ENCODE assay signal across 12 cellular contexts in genomic region chr10:58515296-58515956, GRCh38. TPM values are rescaled to one million over a fixed set of nuclear protein-coding genes. Genes with fewer than 3 reads are reported as not detected.
DNase-seq lines count a peak whose midpoint lies in the region; ATAC-seq and TF ChIP-seq lines count a peak whose summit lies in the region.
"Had no signal": no experiment of that assay in that cellular context is flagged by ENCODE, and none has a peak within 500 bp of the region (broad histone marks: within the 10 kb centered on the region; RNA-seq: fewer than 3 reads in every experiment).

No MANE protein-coding gene starts in this region.

- peak overlapping the region; percentile 93 for H3K9ac ChIP-seq in adipocyte (ENCODE audit: low read length)

- H3K4me1 ChIP-seq in adipocyte (ENCODE audit: control insufficient read depth, insufficient read depth, low read length) (peaks cover 42% of the 10 kb centered on the region), gastroesophageal sphincter (peaks cover 0 to 50% (median 3%) of the 10 kb centered on the region in 3 donors), esophagus squamous epithelium (peaks cover 0 to 22% (median 18%) of the 10 kb centered on the region in 3 donors)
- H3K4me1 ChIP-seq: prostate gland had no signal

- H3K36me3 ChIP-seq in adipocyte (ENCODE audit: control insufficient read depth, insufficient read depth, low read length, severe bottlenecking) (no peaks in the 10 kb centered on the region), gastroesophageal sphincter (no peaks in the 10 kb centered on the region), esophagus squamous epithelium (no peaks in the 10 kb centered on the region)
- H3K36me3 ChIP-seq: prostate gland had no signal

- H3K27ac ChIP-seq in gastroesophageal sphincter, result no peak overlapping the region
- H3K27ac ChIP-seq in skin epidermis, result peak overlapping the region in 2 of 21 experiments; percentile 29 to 89
- H3K27ac ChIP-seq in esophagus squamous epithelium, result no peak overlapping the region
- H3K27ac ChIP-seq: prostate gland, SJSA1 had no signal

- H3K27me3 Mint-ChIP-seq in Calu3 (ENCODE audit: unreplicated experiment), result no peaks in the 10 kb centered on the region
- peaks cover 38% of the 10 kb centered on the region for H3K27me3 Mint-ChIP-seq in activated naive CD8-positive, alpha-beta T cell treated with anti-CD3 and anti-CD28 coated beads for 36 hours

- BruUV-seq in Calu3 (replicated peaks; lab: Mats Ljungman, UMichigan), result no TSS peak

- DNase-seq in Calu3 (no peak), adipocyte (ENCODE audit: low read depth) (no peak), NAMALWA (ENCODE audit: low spot score) (no peak), esophagus squamous epithelium (lab: John Stamatoyannopoulos, UW) (no peak)
- DNase-seq in activated naive CD8-positive, alpha-beta T cell treated with anti-CD3 and anti-CD28 coated beads for 36 hours, result no peak
- DNase-seq: activated naive CD4-positive, alpha-beta T cell treated with anti-CD3 and anti-CD28 coated beads, Interleukin-2, amount 50 U/mL, for 16 hours; CD8-positive, alpha-beta memory T cell had no signal

- peaks cover 62% of the 10 kb centered on the region for H3K36me3 Mint-ChIP-seq in Calu3 (ENCODE audit: insufficient read depth, unreplicated experiment)
- H3K36me3 Mint-ChIP-seq in activated naive CD8-positive, alpha-beta T cell treated with anti-CD3 and anti-CD28 coated beads for 36 hours, result no peaks in the 10 kb centered on the region
- H3K36me3 Mint-ChIP-seq: CD8-positive, alpha-beta memory T cell had no signal

- WGBS in gastroesophageal sphincter (ENCODE audit: low coverage in 1 of 2), 2 donors, result 73 to 84% methylated on average over 4 of the region's 4 CpGs
- WGBS in esophagus squamous epithelium, 2 donors, result 83 to 93% methylated on average over 4 of the region's 4 CpGs

- H3K9me3 Mint-ChIP-seq in Calu3 (ENCODE audit: low read depth, unreplicated experiment), result no peaks in the 10 kb centered on the region
- no peaks in the 10 kb centered on the region for H3K9me3 Mint-ChIP-seq in activated naive CD8-positive, alpha-beta T cell treated with anti-CD3 and anti-CD28 coated beads for 36 hours

- H3K4me3 Mint-ChIP-seq in Calu3 (ENCODE audit: low read depth, unreplicated experiment), result peak overlapping the region; percentile 77
- no peak overlapping the region for H3K4me3 Mint-ChIP-seq in activated naive CD8-positive, alpha-beta T cell treated with anti-CD3 and anti-CD28 coated beads for 36 hours

- H3K27me3 ChIP-seq in adipocyte (replicated peaks; ENCODE audit: control insufficient read depth, insufficient read depth, low read length) (no peaks in the 10 kb centered on the region), gastroesophageal sphincter (no peaks in the 10 kb centered on the region), esophagus squamous epithelium (peaks cover 0 to 50% (median 0%) of the 10 kb centered on the region in 4 donors)
- H3K27me3 ChIP-seq: SJSA1 had no signal

- TF ChIP-seq CTCF in Calu3 (IDR thresholded peaks at IDR 0.05; ENCODE audit: unreplicated experiment), result no peak
- no peak for TF ChIP-seq CTCF in gastroesophageal sphincter (IDR thresholded peaks at IDR 0.05)
- no peak for TF ChIP-seq CTCF in esophagus squamous epithelium (IDR thresholded peaks at IDR 0.05)

- H3K4me1 Mint-ChIP-seq in Calu3 (ENCODE audit: low read depth, unreplicated experiment), result peaks cover 50% of the 10 kb centered on the region
- H3K4me1 Mint-ChIP-seq in activated naive CD8-positive, alpha-beta T cell treated with anti-CD3 and anti-CD28 coated beads for 36 hours, result peaks cover 6% of the 10 kb centered on the region

- peak overlapping the region; percentile 76 for H3K27ac Mint-ChIP-seq in Calu3 (ENCODE audit: unreplicated experiment)
- no peak overlapping the region for H3K27ac Mint-ChIP-seq in activated naive CD8-positive, alpha-beta T cell treated with anti-CD3 and anti-CD28 coated beads for 36 hours
- H3K27ac Mint-ChIP-seq: CD8-positive, alpha-beta memory T cell had no signal

- TF ChIP-seq EP300 in gastroesophageal sphincter (IDR thresholded peaks at IDR 0.05), result no peak

- intact Hi-C loops in Calu3 (cut with micrococcal nuclease; ENCODE audit: unreplicated experiment) (loop anchor here (5.0 to 10.0 kb wide), 4 partner anchors 78 to 659 kb away; partner anchors contain the start of gene PHYHIPL), esophagus squamous epithelium (cut with DNase I) (no loop called here)

- ATAC-seq in gastroesophageal sphincter, result no peak
- ATAC-seq: esophagus mucosa had no signal

- CTCF ChIA-PET in Calu3 (lab: Charles Lee), result interaction anchor here (0.5 to 3.8 kb wide), 2 partner anchors 15 to 71 kb away, joined by 4 to 17 read pairs; no protein-coding TSS in a partner anchor

- TF ChIP-seq POLR2A in gastroesophageal sphincter (IDR thresholded peaks at IDR 0.05) (no peak), esophagus squamous epithelium (IDR thresholded peaks at IDR 0.05) (no peak)

- H3K9me3 ChIP-seq in adipocyte (ENCODE audit: control insufficient read depth, low read length) (no peaks in the 10 kb centered on the region), gastroesophageal sphincter (no peaks in the 10 kb centered on the region), esophagus squamous epithelium (no peaks in the 10 kb centered on the region)
- H3K9me3 ChIP-seq: prostate gland, SJSA1 had no signal

- H3K4me3 ChIP-seq in adipocyte (ENCODE audit: low read length) (peak overlapping the region; percentile 91), gastroesophageal sphincter (peak overlapping the region; percentile 81 to 82), skin epidermis (peak overlapping the region in 5 of 7 experiments; percentile 39 to 72 (median 52)), esophagus squamous epithelium (peak overlapping the region in 1 of 4 donors; percentile 79)

RNA-seq across cellular contexts. Expression of gene BICC1, which starts 2.8 kb away (rescaled TPM):
- total RNA-seq in Calu3 (2022), result 58.0 and 70.2 TPM in 2 replicates
- total RNA-seq in gastroesophageal sphincter, result 10 to 100 TPM; 18.6 to 27.8 (median 22.5) TPM
- total RNA-seq in esophagus squamous epithelium, result 1 to 10 TPM in 2 of 4 donors, under 1 TPM in 2; 0.11 to 8.2 (median 2.0) TPM
- total RNA-seq in activated naive CD8-positive, alpha-beta T cell treated with anti-CD3 and anti-CD28 coated beads for 36 hours, result under 1 TPM in 1 of 2 experiments, not detected in 1; 0.04 TPM
- total RNA-seq: CD8-positive, alpha-beta memory T cell had no signal
